ENCODE assay signal across 1 cellular context in genomic region chr2:85394256-85394655, GRCh38.
A peak's percentile ranks its signal among the peaks of the same experiment; 100 is the strongest.
TF ChIP-seq lines count a peak whose summit lies in the region.

No MANE protein-coding gene starts in this region.

TF ChIP-seq in K562, 482 proteins besides CTCF, POLR2A, EP300 and RAD21 (continued from another document):
- TF ChIP-seq ZBTB34 (CRISPR knock-in tag; IDR thresholded peaks at IDR 0.05), result no peak
- TF ChIP-seq NFIC (IDR thresholded peaks at IDR 0.05), result peak; percentile 69
- TF ChIP-seq ILK (tag; IDR thresholded peaks at IDR 0.05; ENCODE audit: borderline replicate concordance, low read depth), result no peak
- TF ChIP-seq ARNT (IDR thresholded peaks at IDR 0.05), result no peak
- no peak for TF ChIP-seq KLF10 (CRISPR knock-in tag; IDR thresholded peaks at IDR 0.05)
